Comparison of ENCODE assay signal across 1 cellular context in the genomic region with DNA sequence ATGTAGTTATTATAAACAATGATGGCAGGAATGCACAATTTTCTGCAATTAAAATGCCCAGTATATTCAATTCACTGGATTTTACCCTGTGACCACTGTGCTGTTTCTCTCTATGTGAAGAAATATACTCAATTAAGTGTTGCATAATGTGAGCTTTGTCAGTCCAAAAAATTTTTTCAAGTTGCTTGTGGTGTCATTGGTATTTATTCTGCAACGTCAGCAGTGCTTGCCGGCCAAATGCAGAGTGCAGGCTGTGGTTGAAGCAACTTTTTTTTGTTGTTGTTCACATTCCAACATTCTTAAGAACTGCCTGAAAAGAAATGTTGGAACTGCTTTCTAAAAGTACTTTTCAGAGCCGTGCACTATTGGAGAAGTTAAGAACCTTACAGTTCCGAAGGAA.
TF ChIP-seq lines count a peak whose summit lies in the region.

No MANE protein-coding gene starts in this region.

TF ChIP-seq in liver, 16 proteins besides CTCF, POLR2A, EP300 and RAD21 (continued from another document):
- peak; percentile 9 to 69 for TF ChIP-seq HNF4A (conservative IDR thresholded peaks at IDR 0.05)
- TF ChIP-seq RXRA (IDR thresholded peaks at IDR 0.05) = peak in 1 of 2 donors; percentile 50
- TF ChIP-seq FOXA2 (IDR thresholded peaks at IDR 0.05) = peak; percentile 24
- TF ChIP-seq FOXA1 (IDR thresholded peaks at IDR 0.05) = no peak
